ENCODE assay signal across 11 cellular contexts in genomic region chr11:73085189-73085875, GRCh38. TPM values are rescaled to one million over a fixed set of nuclear protein-coding genes. Genes with fewer than 3 reads are reported as not detected.
DNase-seq lines count a peak whose midpoint lies in the region; ATAC-seq and TF ChIP-seq lines count a peak whose summit lies in the region.
"Had no signal": no experiment of that assay in that cellular context is flagged by ENCODE, and none has a peak within 500 bp of the region (broad histone marks: within the 10 kb centered on the region; RNA-seq: fewer than 3 reads in every experiment).

No MANE protein-coding gene starts in this region.

- peak overlapping the region; percentile 20; the same call in 1 of the 2 replicates for H3K27ac Mint-ChIP-seq in GM23338
- H3K27ac Mint-ChIP-seq in progenitor cell of endocrine pancreas: peak overlapping the region; percentile 1
- H3K27ac Mint-ChIP-seq in naive thymus-derived CD4-positive, alpha-beta T cell: peak overlapping the region in 4 of 9 donors; percentile 9 to 56 (median 24)
- no peak overlapping the region for H3K27ac Mint-ChIP-seq in activated CD4-positive, alpha-beta memory T cell treated with anti-CD3 and anti-CD28 coated beads, Interleukin-2, amount 10 ng/mL, durations not matched to agents 7 days and 5 days
- H3K27ac Mint-ChIP-seq: T-helper 1 cell treated with Interleukin-12 subunit alpha and Interleukin-12 subunit beta and Interleukin-4 antibody, amounts not matched to agents 30 μg/mL and 1 μg/mL, for 36 hours had no signal

- no peaks in the 10 kb centered on the region for H3K27me3 ChIP-seq in GM23338 (ENCODE audit: insufficient read depth)
- H3K27me3 ChIP-seq in naive thymus-derived CD4-positive, alpha-beta T cell (ENCODE audit: control insufficient read depth in 2 of 2, insufficient read depth in 2 of 2, low read length in 2 of 2): no peaks in the 10 kb centered on the region
- H3K27me3 ChIP-seq in effector memory CD4-positive, alpha-beta T cell (replicated peaks; ENCODE audit: control insufficient read depth, insufficient read depth, low read length, poor library complexity, severe bottlenecking): no peaks in the 10 kb centered on the region

- H3F3A ChIP-seq in GM23338 (replicated peaks; ENCODE audit: low read depth): no peaks in the 10 kb centered on the region

- CTCF ChIA-PET in naive thymus-derived CD4-positive, alpha-beta T cell (lab: Charles Lee): no interaction called here
- CTCF ChIA-PET in activated CD4-positive, alpha-beta memory T cell treated with anti-CD3 and anti-CD28 coated beads, Interleukin-2, amount 10 ng/mL, durations not matched to agents 7 days and 5 days (lab: Charles Lee): no interaction called here

- no peak overlapping the region for H3K4me2 ChIP-seq in GM23338

- H3K27me3 Mint-ChIP-seq in GM23338 (ENCODE audit: insufficient read depth, low read depth, poor library complexity) (no peaks in the 10 kb centered on the region), progenitor cell of endocrine pancreas (no peaks in the 10 kb centered on the region)
- H3K27me3 Mint-ChIP-seq in naive thymus-derived CD4-positive, alpha-beta T cell: no peaks in the 10 kb centered on the region
- no peaks in the 10 kb centered on the region for H3K27me3 Mint-ChIP-seq in activated CD4-positive, alpha-beta memory T cell treated with anti-CD3 and anti-CD28 coated beads, Interleukin-2, amount 10 ng/mL, durations not matched to agents 7 days and 5 days

- H3K4me1 ChIP-seq in GM23338 (ENCODE audit: insufficient read depth): peaks cover 5% of the 10 kb centered on the region; the same call in 1 of the 2 replicates
- no peaks in the 10 kb centered on the region for H3K4me1 ChIP-seq in naive thymus-derived CD4-positive, alpha-beta T cell (ENCODE audit: control insufficient read depth in 2 of 2, insufficient read depth in 2 of 2, low read length in 2 of 2)
- no peaks in the 10 kb centered on the region for H3K4me1 ChIP-seq in effector memory CD4-positive, alpha-beta T cell (ENCODE audit: control insufficient read depth, insufficient read depth, low read length, poor library complexity, severe bottlenecking)

- H3K36me3 Mint-ChIP-seq in GM23338 (ENCODE audit: low read depth) (no peaks in the 10 kb centered on the region), progenitor cell of endocrine pancreas (ENCODE audit: insufficient read depth) (no peaks in the 10 kb centered on the region)
- H3K36me3 Mint-ChIP-seq in naive thymus-derived CD4-positive, alpha-beta T cell: peaks cover 0 to 34% (median 28%) of the 10 kb centered on the region in 5 donors
- peaks cover 14% of the 10 kb centered on the region for H3K36me3 Mint-ChIP-seq in activated CD4-positive, alpha-beta memory T cell treated with anti-CD3 and anti-CD28 coated beads, Interleukin-2, amount 10 ng/mL, durations not matched to agents 7 days and 5 days (ENCODE audit: low read depth)

- no peak overlapping the region for H3K4me3 ChIP-seq in GM23338
- H3K4me3 ChIP-seq in naive thymus-derived CD4-positive, alpha-beta T cell (ENCODE audit: low read length): no peak overlapping the region
- no peak overlapping the region for H3K4me3 ChIP-seq in effector memory CD4-positive, alpha-beta T cell (ENCODE audit: insufficient read depth, low read depth, low read length, poor library complexity, severe bottlenecking)

- no peak overlapping the region; the same call in 1 of the 2 replicates for H3K27ac ChIP-seq in GM23338 (ENCODE audit: low read depth)
- H3K27ac ChIP-seq in naive thymus-derived CD4-positive, alpha-beta T cell (ENCODE audit: low read depth, low read length): no peak overlapping the region
- H3K27ac ChIP-seq in effector memory CD4-positive, alpha-beta T cell (ENCODE audit: insufficient read depth, low read length, poor library complexity, severe bottlenecking): no peak overlapping the region
- H3K27ac ChIP-seq: epithelial cell of prostate had no signal

- TF ChIP-seq CTCF in GM23338 (conservative IDR thresholded peaks at IDR 0.05; ENCODE audit: low read depth in 2 of 2): no peak
- TF ChIP-seq CTCF in progenitor cell of endocrine pancreas (IDR thresholded peaks at IDR 0.05; ENCODE audit: unreplicated experiment): no peak

- intact Hi-C loops in naive thymus-derived CD4-positive, alpha-beta T cell (cut with micrococcal nuclease): loop anchor here in 1 of 2 donors (10.0 kb wide), 1 partner anchor 649 kb away; no protein-coding TSS in a partner anchor

- H2AFZ ChIP-seq in GM23338: no peak overlapping the region

- no peaks in the 10 kb centered on the region for H3K79me2 ChIP-seq in GM23338 (replicated peaks; ENCODE audit: insufficient read depth)

- POLR2A ChIA-PET in naive thymus-derived CD4-positive, alpha-beta T cell (lab: Charles Lee): no interaction called here
- POLR2A ChIA-PET in activated CD4-positive, alpha-beta memory T cell treated with anti-CD3 and anti-CD28 coated beads, Interleukin-2, amount 10 ng/mL, durations not matched to agents 7 days and 5 days (lab: Charles Lee): no interaction called here

- H4K20me1 ChIP-seq in GM23338 (replicated peaks; ENCODE audit: insufficient read depth): no peaks in the 10 kb centered on the region

- H3K9me3 Mint-ChIP-seq in GM23338 (no peaks in the 10 kb centered on the region), progenitor cell of endocrine pancreas (ENCODE audit: low read depth) (no peaks in the 10 kb centered on the region)
- H3K9me3 Mint-ChIP-seq in naive thymus-derived CD4-positive, alpha-beta T cell: peaks cover 0 to 2% (median 0%) of the 10 kb centered on the region in 11 donors
- H3K9me3 Mint-ChIP-seq in activated CD4-positive, alpha-beta memory T cell treated with anti-CD3 and anti-CD28 coated beads, Interleukin-2, amount 10 ng/mL, durations not matched to agents 7 days and 5 days: no peaks in the 10 kb centered on the region
- H3K9me3 Mint-ChIP-seq: T-helper 1 cell treated with Interleukin-12 subunit alpha and Interleukin-12 subunit beta and Interleukin-4 antibody, amounts not matched to agents 30 μg/mL and 1 μg/mL, for 36 hours had no signal

- no peaks in the 10 kb centered on the region for H3K9me2 ChIP-seq in GM23338 (ENCODE audit: insufficient read depth)

- DNase-seq in GM23338 (ENCODE audit: low spot score): no peak
- DNase-seq in NOMO-1 treated with DMSO at 0.1 percent for 48 hours (lab: John Stamatoyannopoulos, UW; ENCODE audit: unreplicated experiment): peak; percentile 71
- peak; percentile 3 for DNase-seq in fibroblast of gingiva (ENCODE audit: low read depth)
- DNase-seq in progenitor cell of endocrine pancreas (ENCODE audit: low spot score, unreplicated experiment): no peak
- no peak for DNase-seq in naive thymus-derived CD4-positive, alpha-beta T cell
- DNase-seq in T-helper 1 cell: no peak
- DNase-seq in activated CD4-positive, alpha-beta memory T cell treated with anti-CD3 and anti-CD28 coated beads, Interleukin-2, amount 10 ng/mL, durations not matched to agents 7 days and 5 days: no peak
- no peak for DNase-seq in effector memory CD4-positive, alpha-beta T cell
- DNase-seq: DMS79 treated with DMSO at 0.1 percent for 48 hours had no signal

- H3K4me3 Mint-ChIP-seq in GM23338 (no peak overlapping the region), progenitor cell of endocrine pancreas (ENCODE audit: low read depth) (no peak overlapping the region)
- no peak overlapping the region for H3K4me3 Mint-ChIP-seq in naive thymus-derived CD4-positive, alpha-beta T cell
- no peak overlapping the region for H3K4me3 Mint-ChIP-seq in activated CD4-positive, alpha-beta memory T cell treated with anti-CD3 and anti-CD28 coated beads, Interleukin-2, amount 10 ng/mL, durations not matched to agents 7 days and 5 days
- H3K4me3 Mint-ChIP-seq: T-helper 1 cell treated with Interleukin-12 subunit alpha and Interleukin-12 subunit beta and Interleukin-4 antibody, amounts not matched to agents 30 μg/mL and 1 μg/mL, for 36 hours had no signal

- no peaks in the 10 kb centered on the region for H3K9me3 ChIP-seq in naive thymus-derived CD4-positive, alpha-beta T cell (ENCODE audit: control insufficient read depth in 2 of 3, low read length in 3 of 3)
- no peaks in the 10 kb centered on the region for H3K9me3 ChIP-seq in effector memory CD4-positive, alpha-beta T cell (ENCODE audit: control insufficient read depth, low read length)

- H3K4me1 Mint-ChIP-seq in GM23338: peaks cover 5% of the 10 kb centered on the region; the same call in 2 of the 3 replicates
- H3K4me1 Mint-ChIP-seq in progenitor cell of endocrine pancreas (ENCODE audit: low read depth): peaks cover 2% of the 10 kb centered on the region
- H3K4me1 Mint-ChIP-seq in naive thymus-derived CD4-positive, alpha-beta T cell: peaks cover 10 to 44% (median 31%) of the 10 kb centered on the region in 7 donors
- no peaks in the 10 kb centered on the region for H3K4me1 Mint-ChIP-seq in activated CD4-positive, alpha-beta memory T cell treated with anti-CD3 and anti-CD28 coated beads, Interleukin-2, amount 10 ng/mL, durations not matched to agents 7 days and 5 days

- no peak; the same call in 2 of the 3 replicates for ATAC-seq in GM23338
- no peak for ATAC-seq in naive thymus-derived CD4-positive, alpha-beta T cell

- H3K36me3 ChIP-seq in GM23338 (ENCODE audit: insufficient read depth): no peaks in the 10 kb centered on the region
- H3K36me3 ChIP-seq in naive thymus-derived CD4-positive, alpha-beta T cell (ENCODE audit: control insufficient read depth in 2 of 3, insufficient read depth in 3 of 3, low read length in 3 of 3): no peaks in the 10 kb centered on the region
- no peaks in the 10 kb centered on the region for H3K36me3 ChIP-seq in effector memory CD4-positive, alpha-beta T cell (ENCODE audit: control insufficient read depth, insufficient read depth, low read length)

RNA-seq across cellular contexts. Expression of gene FCHSD2, which starts 56.8 kb away (rescaled TPM):
- 3.3 and 5.2 TPM in 2 replicates for total RNA-seq in GM23338 (2014; rRNA removed; shearing (Covaris generic))
- 3.5 and 3.6 TPM in 2 replicates for polyA plus RNA-seq in GM23338 (2016; fragmentation: Nextera tagmentation; extraction: Ambion mirVana)
- 28.4 and 35.4 TPM in 2 replicates for total RNA-seq in progenitor cell of endocrine pancreas
- total RNA-seq in naive thymus-derived CD4-positive, alpha-beta T cell: 10 to 100 TPM; 48.3 to 69.9 (median 49.6) TPM
- 10 to 100 TPM; 18.3 to 20.2 TPM for polyA plus RNA-seq in naive thymus-derived CD4-positive, alpha-beta T cell
- 10 to 100 TPM; 40.8 to 41.7 TPM for total RNA-seq in activated CD4-positive, alpha-beta memory T cell treated with anti-CD3 and anti-CD28 coated beads, Interleukin-2, amount 10 ng/mL, durations not matched to agents 7 days and 5 days

Comparison
In these comparisons a context has a peak if more than half of its experiments do, and no peak if none do; other contexts are left out.
1. DNase-seq: peak in NOMO-1 treated with DMSO at 0.1 percent for 48 hours (single experiment) and fibroblast of gingiva (single experiment); none in GM23338 (single experiment), progenitor cell of endocrine pancreas (single experiment), naive thymus-derived CD4-positive, alpha-beta T cell (0 of 9), T-helper 1 cell (0 of 5), activated CD4-positive, alpha-beta memory T cell treated with anti-CD3 and anti-CD28 coated beads, Interleukin-2, amount 10 ng/mL, durations not matched to agents 7 days and 5 days (single experiment) and effector memory CD4-positive, alpha-beta T cell (0 of 3).